9 cellular contexts compared by ENCODE assay signal in the genomic region with DNA sequence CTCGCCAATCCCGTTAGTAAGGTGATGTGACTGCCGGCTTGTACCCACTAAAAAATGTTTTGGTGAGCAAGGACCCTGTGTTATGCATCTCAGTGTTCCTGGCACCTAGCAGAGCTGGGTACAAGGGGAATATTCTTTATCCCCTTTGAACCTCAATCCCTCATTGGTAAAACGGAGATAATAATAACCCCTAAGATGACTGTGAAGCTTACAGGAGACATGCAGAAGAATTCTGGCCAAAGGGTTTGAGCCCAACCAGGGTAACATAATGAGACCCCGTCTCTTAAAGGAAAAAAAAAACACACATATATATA. TPM values are rescaled to one million over a fixed set of nuclear protein-coding genes. Genes with fewer than 3 reads are reported as not detected.
A peak's percentile ranks its signal among the peaks of the same experiment; 100 is the strongest.
DNase-seq lines count a peak whose midpoint lies in the region; ATAC-seq, FAIRE-seq and TF ChIP-seq lines count a peak whose summit lies in the region.
"Had no signal": no experiment of that assay in that cellular context is flagged by ENCODE, and none has a peak within 500 bp of the region (broad histone marks: within the 10 kb centered on the region; RNA-seq: fewer than 3 reads in every experiment).

No MANE protein-coding gene starts in this region.

- H3K9me3 ChIP-seq in HUES48 (ENCODE audit: control insufficient read depth, insufficient read depth, low read length): no peaks in the 10 kb centered on the region
- no peaks in the 10 kb centered on the region for H3K9me3 ChIP-seq in breast epithelium
- H3K9me3 ChIP-seq in mucosa of stomach (ENCODE audit: control insufficient read depth, low read length): no peaks in the 10 kb centered on the region

- peak overlapping the region; percentile 57 for H3K27ac ChIP-seq in 22Rv1
- H3K27ac ChIP-seq in HUES48 (ENCODE audit: low read depth, low read length): no peak overlapping the region
- H3K27ac ChIP-seq in breast epithelium: peak overlapping the region; percentile 56 to 92

- H3K36me3 ChIP-seq in HUES48 (ENCODE audit: control insufficient read depth, insufficient read depth, low read length) (peaks cover 6% of the 10 kb centered on the region; the same call in 1 of the 2 replicates), breast epithelium (no peaks in the 10 kb centered on the region), mucosa of stomach (ENCODE audit: control insufficient read depth, insufficient read depth, low read length) (no peaks in the 10 kb centered on the region)

- no peak for ATAC-seq in GM21723 (IDR thresholded peaks at IDR 0.05; ENCODE audit: unreplicated experiment)

- no peak for TF ChIP-seq CTCF in 22Rv1 (IDR thresholded peaks at IDR 0.05)
- TF ChIP-seq CTCF in breast epithelium (IDR thresholded peaks at IDR 0.05): no peak

- intact Hi-C loops in breast epithelium (cut with DNase I; ENCODE audit: low total_unique reads): no loop called here

- no peak for TF ChIP-seq POLR2A in breast epithelium (IDR thresholded peaks at IDR 0.05)

- H3K27me3 ChIP-seq in HUES48 (ENCODE audit: control insufficient read depth, insufficient read depth, low read length) (no peaks in the 10 kb centered on the region), breast epithelium (no peaks in the 10 kb centered on the region), mucosa of stomach (ENCODE audit: control insufficient read depth, insufficient read depth, low read length) (no peaks in the 10 kb centered on the region)

- H3K9ac ChIP-seq in HUES48 (ENCODE audit: low read depth, low read length) (peak overlapping the region; percentile 93), mucosa of stomach (ENCODE audit: low read length) (peak overlapping the region; percentile 71)

- DNase-seq in breast epithelium (ENCODE audit: low spot score in 2 of 2): no peak
- DNase-seq in frontal cortex (ENCODE audit: low spot score in 2 of 2): no peak
- no peak for DNase-seq in GDM1 (lab: John Stamatoyannopoulos, UW)
- DNase-seq in kidney glomerular epithelial cell (lab: John Stamatoyannopoulos, UW): no peak
- DNase-seq: NCI-H510A treated with DMSO at 0.1 percent for 48 hours had no signal

- H3K4me3 ChIP-seq in HUES48 (ENCODE audit: low read depth, low read length): peak overlapping the region; percentile 82
- peak overlapping the region; percentile 87 to 97 (median 96) for H3K4me3 ChIP-seq in breast epithelium
- peak overlapping the region; percentile 65 for H3K4me3 ChIP-seq in mucosa of stomach (ENCODE audit: low read length)

- H3K4me1 ChIP-seq in HUES48 (ENCODE audit: control insufficient read depth, insufficient read depth, low read length) (peaks cover 20% of the 10 kb centered on the region), breast epithelium (no peaks in the 10 kb centered on the region), mucosa of stomach (ENCODE audit: control insufficient read depth, insufficient read depth, low read length) (peaks cover 21% of the 10 kb centered on the region)

- no peak for FAIRE-seq in frontal cortex (lab: Jason Lieb, UNC)

RNA-seq across cellular contexts. Expression of gene GGA2, which starts 0.9 kb away (rescaled TPM):
- total RNA-seq in breast epithelium: 10 to 100 TPM; 42.9 to 72.0 (median 61.9) TPM
- 17.9 TPM for total RNA-seq in frontal cortex

RNA-seq across cellular contexts. Expression of gene EARS2, which starts 47.8 kb away (rescaled TPM):
- total RNA-seq in breast epithelium: 10 to 100 TPM; 22.4 to 25.9 (median 25.0) TPM
- 33.0 TPM for total RNA-seq in frontal cortex

RNA-seq across cellular contexts. Expression of gene UBFD1, which starts 48.1 kb away (rescaled TPM):
- total RNA-seq in breast epithelium (10 to 100 TPM; 59.0 to 90.6 (median 65.2) TPM), frontal cortex (53.0 TPM)

RNA-seq across cellular contexts. Expression of gene COG7, which starts 56.4 kb away (rescaled TPM):
- 10 to 100 TPM; 12.8 to 31.6 (median 29.2) TPM for total RNA-seq in breast epithelium
- total RNA-seq in frontal cortex: 16.7 TPM
